In the genomic region with DNA sequence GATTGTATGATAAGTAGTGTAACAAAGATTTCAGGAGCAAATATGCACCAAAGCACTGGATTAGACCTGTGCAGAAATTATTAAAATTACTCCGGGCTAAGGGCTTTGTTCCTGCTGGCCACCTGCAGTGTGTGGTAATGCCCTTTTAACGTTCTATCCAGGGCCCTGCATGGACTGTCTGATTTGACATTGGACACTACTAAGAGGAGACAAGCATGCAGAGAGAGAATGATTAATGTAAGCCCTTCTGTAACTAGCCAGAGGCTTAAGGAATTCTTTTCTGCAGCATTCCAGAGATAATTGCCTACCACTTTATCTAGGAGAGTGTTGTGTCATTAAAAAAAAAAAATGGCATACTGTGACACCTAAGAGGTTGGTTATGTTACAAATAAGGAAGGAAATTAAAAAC, we compare ENCODE assay signal across 15 cellular contexts.
DNase-seq lines count a peak whose midpoint lies in the region; FAIRE-seq and TF ChIP-seq lines count a peak whose summit lies in the region.
"Had no signal": no experiment of that assay in that cellular context is flagged by ENCODE, and none has a peak within 500 bp of the region (broad histone marks: within the 10 kb centered on the region; RNA-seq: fewer than 3 reads in every experiment).

No MANE protein-coding gene starts in this region.

- H3K9me3 ChIP-seq in HAP-1 (no peaks in the 10 kb centered on the region), neural progenitor cell (ENCODE audit: low read depth) (no peaks in the 10 kb centered on the region)
- H3K9me3 ChIP-seq: gastrocnemius medialis had no signal

- H3K27me3 Mint-ChIP-seq in neural progenitor cell (ENCODE audit: insufficient read depth, low read depth) = no peaks in the 10 kb centered on the region
- H3K27me3 Mint-ChIP-seq in activated CD4-positive, alpha-beta memory T cell treated with anti-CD3 and anti-CD28 coated beads, Interleukin-2, amount 10 ng/mL, durations not matched to agents 7 days and 5 days = no peaks in the 10 kb centered on the region
- H3K27me3 Mint-ChIP-seq: CD4-positive, CD25-positive, alpha-beta regulatory T cell had no signal

- no peaks in the 10 kb centered on the region for H3K9me3 Mint-ChIP-seq in neural progenitor cell
- H3K9me3 Mint-ChIP-seq in activated CD4-positive, alpha-beta memory T cell treated with anti-CD3 and anti-CD28 coated beads, Interleukin-2, amount 10 ng/mL, durations not matched to agents 7 days and 5 days = no peaks in the 10 kb centered on the region

- DNase-seq in HAP-1 (ENCODE audit: low spot score in 2 of 2) (peak; percentile 73 to 97), NCI-H226 (peak; percentile 81), fibroblast of pulmonary artery (ENCODE audit: low read depth) (peak; percentile 16), neural progenitor cell (ENCODE audit: low spot score) (peak; percentile 67), GM12892 (ENCODE audit: insufficient read length) (no peak), GM20000 (ENCODE audit: low spot score) (no peak), SHP77 treated with DMSO at 0.1 percent for 48 hours (lab: John Stamatoyannopoulos, UW) (no peak)
- DNase-seq in activated CD4-positive, alpha-beta memory T cell treated with anti-CD3 and anti-CD28 coated beads, Interleukin-2, amount 10 ng/mL, durations not matched to agents 7 days and 5 days = no peak
- DNase-seq: activated CD8-positive, alpha-beta T cell treated with anti-CD3 and anti-CD28 coated beads, Interleukin-2, amount 10 ng/mL, durations not matched to agents 7 days and 5 days; activated naive CD4-positive, alpha-beta T cell treated with anti-CD3 and anti-CD28 coated beads, Interleukin-2, amount 50 U/mL, for 16 hours; CD4-positive, CD25-positive, alpha-beta regulatory T cell; dorsolateral prefrontal cortex; gastrocnemius medialis; NCI-H1436 treated with DMSO at 0.1 percent for 48 hours; T1000 had no signal

- H3K36me3 Mint-ChIP-seq in neural progenitor cell = no peaks in the 10 kb centered on the region
- no peaks in the 10 kb centered on the region for H3K36me3 Mint-ChIP-seq in activated CD4-positive, alpha-beta memory T cell treated with anti-CD3 and anti-CD28 coated beads, Interleukin-2, amount 10 ng/mL, durations not matched to agents 7 days and 5 days (ENCODE audit: low read depth)
- H3K36me3 Mint-ChIP-seq: CD4-positive, CD25-positive, alpha-beta regulatory T cell had no signal

- H3K4me3 Mint-ChIP-seq in neural progenitor cell = peak overlapping the region; percentile 6
- no peak overlapping the region for H3K4me3 Mint-ChIP-seq in activated CD4-positive, alpha-beta memory T cell treated with anti-CD3 and anti-CD28 coated beads, Interleukin-2, amount 10 ng/mL, durations not matched to agents 7 days and 5 days
- H3K4me3 Mint-ChIP-seq: activated CD8-positive, alpha-beta T cell treated with anti-CD3 and anti-CD28 coated beads, Interleukin-2, amount 10 ng/mL, durations not matched to agents 7 days and 5 days; CD4-positive, CD25-positive, alpha-beta regulatory T cell had no signal

- H3K4me3 ChIP-seq in HAP-1 (no peak overlapping the region), fibroblast of pulmonary artery (replicated peaks; ENCODE audit: low read depth, low read length) (no peak overlapping the region), neural progenitor cell (no peak overlapping the region)
- H3K4me3 ChIP-seq: dorsolateral prefrontal cortex, gastrocnemius medialis had no signal

- no peak overlapping the region for H3K9ac ChIP-seq in neural progenitor cell

- CTCF ChIA-PET in activated CD4-positive, alpha-beta memory T cell treated with anti-CD3 and anti-CD28 coated beads, Interleukin-2, amount 10 ng/mL, durations not matched to agents 7 days and 5 days (lab: Charles Lee) = no interaction called here

- H4K20me1 ChIP-seq in neural progenitor cell (ENCODE audit: low read depth) = no peaks in the 10 kb centered on the region

- TF ChIP-seq CTCF in fibroblast of pulmonary artery (IDR thresholded peaks at IDR 0.05; ENCODE audit: low read length, missing control alignments) = no peak
- TF ChIP-seq CTCF in neural progenitor cell (IDR thresholded peaks at IDR 0.05) = no peak
- TF ChIP-seq CTCF in GM20000 (IDR thresholded peaks at IDR 0.05; ENCODE audit: extremely low read depth, missing control alignments) = no peak

- peak overlapping the region; percentile 49 for H3K4me2 ChIP-seq in neural progenitor cell

- H3K4me1 ChIP-seq in HAP-1 (peaks cover 38% of the 10 kb centered on the region), neural progenitor cell (peaks cover 24% of the 10 kb centered on the region)
- H3K4me1 ChIP-seq: gastrocnemius medialis had no signal

- H3F3A ChIP-seq in neural progenitor cell (ENCODE audit: low read depth) = peaks cover 9% of the 10 kb centered on the region

- H3K27me3 ChIP-seq in HAP-1 (ENCODE audit: low read depth) (no peaks in the 10 kb centered on the region), neural progenitor cell (no peaks in the 10 kb centered on the region)
- H3K27me3 ChIP-seq: dorsolateral prefrontal cortex, gastrocnemius medialis had no signal

- no peak for TF ChIP-seq POLR2A in GM12892 (IDR thresholded peaks at IDR 0.05; ENCODE audit: low read depth, low read length)

- no peak for FAIRE-seq in GM12892 (lab: Jason Lieb, UNC)

- no peaks in the 10 kb centered on the region for H3K36me3 ChIP-seq in HAP-1 (replicated peaks)
- no peaks in the 10 kb centered on the region for H3K36me3 ChIP-seq in neural progenitor cell
- H3K36me3 ChIP-seq: gastrocnemius medialis had no signal

- peak overlapping the region; percentile 55 for H3K27ac Mint-ChIP-seq in neural progenitor cell
- H3K27ac Mint-ChIP-seq in activated CD4-positive, alpha-beta memory T cell treated with anti-CD3 and anti-CD28 coated beads, Interleukin-2, amount 10 ng/mL, durations not matched to agents 7 days and 5 days = no peak overlapping the region
- H3K27ac Mint-ChIP-seq: activated CD8-positive, alpha-beta T cell treated with anti-CD3 and anti-CD28 coated beads, Interleukin-2, amount 10 ng/mL, durations not matched to agents 7 days and 5 days; CD4-positive, CD25-positive, alpha-beta regulatory T cell had no signal

- in situ Hi-C loops in HAP-1 (cut with MboI; ENCODE audit: low sequenced_read_pairs) = no loop called here

- H3K4me1 Mint-ChIP-seq in neural progenitor cell = peaks cover 72% of the 10 kb centered on the region
- no peaks in the 10 kb centered on the region for H3K4me1 Mint-ChIP-seq in activated CD4-positive, alpha-beta memory T cell treated with anti-CD3 and anti-CD28 coated beads, Interleukin-2, amount 10 ng/mL, durations not matched to agents 7 days and 5 days
- H3K4me1 Mint-ChIP-seq: CD4-positive, CD25-positive, alpha-beta regulatory T cell had no signal

- POLR2A ChIA-PET in activated CD4-positive, alpha-beta memory T cell treated with anti-CD3 and anti-CD28 coated beads, Interleukin-2, amount 10 ng/mL, durations not matched to agents 7 days and 5 days (lab: Charles Lee) = no interaction called here

- no peaks in the 10 kb centered on the region for H3K79me2 ChIP-seq in neural progenitor cell (ENCODE audit: low read depth)

- H2AFZ ChIP-seq in neural progenitor cell (replicated peaks) = no peak overlapping the region

- H3K27ac ChIP-seq in neural progenitor cell = no peak overlapping the region
- H3K27ac ChIP-seq: dorsolateral prefrontal cortex, gastrocnemius medialis had no signal

Comparison
In these comparisons a context has a peak if more than half of its experiments do, and no peak if none do; other contexts are left out.
1. DNase-seq: peak in HAP-1 (2 of 2), NCI-H226 (single experiment), fibroblast of pulmonary artery (single experiment) and neural progenitor cell (single experiment); none in activated CD4-positive, alpha-beta memory T cell treated with anti-CD3 and anti-CD28 coated beads, Interleukin-2, amount 10 ng/mL, durations not matched to agents 7 days and 5 days (single experiment), GM12892 (single experiment), GM20000 (single experiment) and SHP77 treated with DMSO at 0.1 percent for 48 hours (single experiment).